ENCODE assay signal across 7 cellular contexts in genomic region chr14:68978550-68978911, GRCh38. TPM values are rescaled to one million over a fixed set of nuclear protein-coding genes. Genes with fewer than 3 reads are reported as not detected.
DNase-seq lines count a peak whose midpoint lies in the region; ATAC-seq and TF ChIP-seq lines count a peak whose summit lies in the region.

No MANE protein-coding gene starts in this region.

- peaks cover 8 to 13% of the 10 kb centered on the region in 2 donors for H3K27me3 Mint-ChIP-seq in natural killer cell treated with Interleukin-12 subunit alpha and Interleukin-12 subunit beta and Interleukin-15 and Interleukin-18, amount 100 ng/mL, for 72 hours

- H3K9me3 Mint-ChIP-seq in natural killer cell treated with Interleukin-12 subunit alpha and Interleukin-12 subunit beta and Interleukin-15 and Interleukin-18, amount 100 ng/mL, for 72 hours = no peaks in the 10 kb centered on the region

- H3K36me3 Mint-ChIP-seq in natural killer cell treated with Interleukin-12 subunit alpha and Interleukin-12 subunit beta and Interleukin-15 and Interleukin-18, amount 100 ng/mL, for 72 hours = peaks cover 11% of the 10 kb centered on the region

- H3K27ac Mint-ChIP-seq in natural killer cell treated with Interleukin-12 subunit alpha and Interleukin-12 subunit beta and Interleukin-15 and Interleukin-18, amount 100 ng/mL, for 72 hours = peak overlapping the region in 1 of 2 donors; percentile 86

- ATAC-seq in esophagus mucosa = peak; percentile 51
- ATAC-seq in natural killer cell treated with Interleukin-12 subunit alpha and Interleukin-12 subunit beta and Interleukin-15 and Interleukin-18, amount 100 ng/mL, for 72 hours = peak; percentile 47 to 48
- ATAC-seq in HG02885 (IDR thresholded peaks at IDR 0.05; ENCODE audit: poor library complexity, unreplicated experiment) = no peak

- in situ Hi-C loops in GM13976 (cut with MboI; ENCODE audit: low sequenced_read_pairs, unreplicated experiment) = no loop called here

- TF ChIP-seq CTCF in GM13976 (IDR thresholded peaks at IDR 0.05; ENCODE audit: borderline replicate concordance, control extremely low read depth, extremely low read depth, insufficient read depth, missing control alignments) = no peak

- H3K4me3 Mint-ChIP-seq in natural killer cell treated with Interleukin-12 subunit alpha and Interleukin-12 subunit beta and Interleukin-15 and Interleukin-18, amount 100 ng/mL, for 72 hours = peak overlapping the region; percentile 84

- peaks cover 32 to 41% of the 10 kb centered on the region in 2 donors for H3K4me1 Mint-ChIP-seq in natural killer cell treated with Interleukin-12 subunit alpha and Interleukin-12 subunit beta and Interleukin-15 and Interleukin-18, amount 100 ng/mL, for 72 hours (ENCODE audit: low read depth in 2 of 2)

- DNase-seq in GM13976 (ENCODE audit: low spot score) = peak; percentile 62
- peak; percentile 71 for DNase-seq in NCI-H1092 treated with DMSO at 0.1 percent for 48 hours (lab: John Stamatoyannopoulos, UW)
- peak; percentile 71 for DNase-seq in activated CD8-positive, alpha-beta memory T cell treated with anti-CD3 and anti-CD28 coated beads, Interleukin-2, amount 50 U/mL, for 48 hours
- DNase-seq in natural killer cell treated with Interleukin-12 subunit alpha and Interleukin-12 subunit beta and Interleukin-15 and Interleukin-18, amount 100 ng/mL, for 72 hours (ENCODE audit: low spot score) = peak; percentile 65
- no peak for DNase-seq in medulla oblongata (ENCODE audit: extremely low spot score)

RNA-seq across cellular contexts. Expression of gene ACTN1, which starts 0.6 kb away (rescaled TPM):
- 117 TPM for total RNA-seq in esophagus mucosa
- 100 to 1,000 TPM in 1 of 2 donors, 10 to 100 TPM in 1; 40.1 to 124 TPM for total RNA-seq in natural killer cell treated with Interleukin-12 subunit alpha and Interleukin-12 subunit beta and Interleukin-15 and Interleukin-18, amount 100 ng/mL, for 72 hours
